Comparison of ENCODE assay signal across 25 cellular contexts in the genomic region with DNA sequence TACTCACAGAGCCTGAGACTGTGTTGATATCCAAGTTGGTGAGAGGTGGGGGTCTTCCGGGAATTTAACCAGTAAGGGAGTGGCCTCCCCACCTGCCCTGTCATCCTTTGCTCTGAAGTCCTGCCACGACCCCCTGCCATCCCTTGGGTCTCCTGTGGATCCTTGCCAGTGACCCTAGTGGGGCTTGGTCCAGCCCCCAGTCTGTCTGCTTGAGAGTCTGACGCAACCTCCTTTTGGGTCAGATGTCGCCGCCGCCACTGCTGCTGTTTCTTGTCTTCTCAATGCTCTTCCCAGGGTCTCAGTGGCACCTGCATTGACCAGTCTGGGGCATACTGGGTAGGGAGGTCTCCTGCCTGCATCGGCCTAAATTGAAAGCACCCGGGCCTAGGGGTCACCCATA. TPM values are rescaled to one million over a fixed set of nuclear protein-coding genes. Genes with fewer than 3 reads are reported as not detected.
A peak's percentile ranks its signal among the peaks of the same experiment; 100 is the strongest.
DNase-seq lines count a peak whose midpoint lies in the region; ATAC-seq and TF ChIP-seq lines count a peak whose summit lies in the region.
"Had no signal": no experiment of that assay in that cellular context is flagged by ENCODE, and none has a peak within 500 bp of the region (broad histone marks: within the 10 kb centered on the region; RNA-seq: fewer than 3 reads in every experiment).

No MANE protein-coding gene starts in this region.

- no TSS peak for BruUV-seq in mammary epithelial cell (replicated peaks; lab: Mats Ljungman, UMichigan)

- no peak for TF ChIP-seq CTCF in nephron progenitor cell (IDR thresholded peaks at IDR 0.05)
- TF ChIP-seq CTCF in sigmoid colon (IDR thresholded peaks at IDR 0.05), result no peak
- no peak for TF ChIP-seq CTCF in mammary epithelial cell (conservative IDR thresholded peaks at IDR 0.05 in 1 of 2, IDR thresholded peaks at IDR 0.05 in 1 of 2; ENCODE audit: extremely low read depth in 1 of 2, insufficient read depth in 1 of 2, low read depth in 1 of 2, low read length in 2 of 2)

- H3K27me3 ChIP-seq in right cardiac atrium (ENCODE audit: control insufficient read depth, insufficient read depth) (no peaks in the 10 kb centered on the region), sigmoid colon (peaks cover 0 to 32% (median 0%) of the 10 kb centered on the region in 3 donors), mammary epithelial cell (ENCODE audit: insufficient read depth, low read length) (peaks cover 4% of the 10 kb centered on the region)
- H3K27me3 ChIP-seq: BE2C had no signal

- no peaks in the 10 kb centered on the region for H3K9me3 ChIP-seq in right cardiac atrium (ENCODE audit: control insufficient read depth, low read length)
- no peaks in the 10 kb centered on the region for H3K9me3 ChIP-seq in sigmoid colon
- no peaks in the 10 kb centered on the region for H3K9me3 ChIP-seq in mammary epithelial cell (replicated peaks; ENCODE audit: insufficient read depth, low read length)
- H3K9me3 ChIP-seq: A549; BE2C; BLaER1 treated with 17β-estradiol and CSF1 and Interleukin-3, amounts not matched to agents 10 nM and 100 nM had no signal

- no peak overlapping the region for H3K4me3 Mint-ChIP-seq in nephron progenitor cell
- H3K4me3 Mint-ChIP-seq: CD4-positive, alpha-beta T cell; CD8-positive, alpha-beta memory T cell; GM23338; H9 had no signal

- H3K79me2 ChIP-seq in mammary epithelial cell (ENCODE audit: insufficient read depth, low read length), result no peaks in the 10 kb centered on the region

- in situ Hi-C loops in mammary epithelial cell (cut with MboI; ENCODE audit: low sequenced_read_pairs in 2 of 2), result no loop called here

- H3K27ac ChIP-seq in right cardiac atrium (ENCODE audit: low read length), result no peak overlapping the region
- no peak overlapping the region for H3K27ac ChIP-seq in sigmoid colon
- H3K27ac ChIP-seq in mammary epithelial cell (ENCODE audit: insufficient read depth, low read depth, low read length), result no peak overlapping the region
- H3K27ac ChIP-seq: A549; BLaER1 treated with 17β-estradiol and CSF1 and Interleukin-3, amounts not matched to agents 10 nM and 100 nM had no signal

- H3K27ac Mint-ChIP-seq in nephron progenitor cell, result peak overlapping the region; percentile 64
- H3K27ac Mint-ChIP-seq: CD14-positive monocyte; CD4-positive, alpha-beta T cell; GM23338; H9 had no signal

- DNase-seq in cardiac septum (ENCODE audit: low spot score), result peak; percentile 54
- no peak for DNase-seq in right cardiac atrium
- DNase-seq in nephron progenitor cell, result no peak
- peak; percentile 39 for DNase-seq in sigmoid colon
- DNase-seq in activated CD4-positive, CD25-positive, alpha-beta regulatory T cell treated with anti-CD3 and anti-CD28 coated beads, Interleukin-2, amount 50 U/mL, for 72 hours, result no peak
- no peak for DNase-seq in mammary epithelial cell
- DNase-seq in T1000 (lab: John Stamatoyannopoulos, UW), result no peak
- DNase-seq: 8988T; ACHN; AML-193; BE2C; CD4-positive, alpha-beta T cell; CD8-positive, alpha-beta memory T cell; DMS 273 treated with DMSO at 0.1 percent for 48 hours; DMS79; EL; GDM1; H9 had no signal

- dilution Hi-C loops in mammary epithelial cell (cut with HindIII; ENCODE audit: low sequenced_read_pairs), result no loop called here

- intact Hi-C loops in cardiac septum (cut with DNase I), result no loop called here
- intact Hi-C loops in right cardiac atrium (cut with DNase I), result no loop called here
- intact Hi-C loops in sigmoid colon (cut with DNase I), result no loop called here
- intact Hi-C loops in mammary epithelial cell (cut with micrococcal nuclease), result no loop called here

- TF ChIP-seq EP300 in sigmoid colon (IDR thresholded peaks at IDR 0.05), result no peak

- CTCF ChIA-PET in mammary epithelial cell (lab: Charles Lee; ENCODE audit: low non-redundant PET), result no interaction called here

- H3K9ac ChIP-seq in mammary epithelial cell (ENCODE audit: insufficient read depth, low read length), result no peak overlapping the region
- H3K9ac ChIP-seq: BLaER1 treated with 17β-estradiol and CSF1 and Interleukin-3, amounts not matched to agents 10 nM and 100 nM had no signal

- no peaks in the 10 kb centered on the region for H3K4me1 ChIP-seq in right cardiac atrium (ENCODE audit: control insufficient read depth, insufficient read depth, low read length)
- H3K4me1 ChIP-seq in sigmoid colon, result no peaks in the 10 kb centered on the region
- no peaks in the 10 kb centered on the region for H3K4me1 ChIP-seq in mammary epithelial cell (ENCODE audit: insufficient read depth, low read length)
- H3K4me1 ChIP-seq: A549 had no signal

- no peak for ATAC-seq in right cardiac atrium
- ATAC-seq: A549, GM12878, GM23338, HCT116 had no signal

- H2AFZ ChIP-seq in mammary epithelial cell (ENCODE audit: low read depth, low read length), result no peak overlapping the region
- H2AFZ ChIP-seq: GM23338 had no signal

- no peaks in the 10 kb centered on the region for H3K9me3 Mint-ChIP-seq in nephron progenitor cell
- H3K9me3 Mint-ChIP-seq: CD4-positive, alpha-beta T cell; CD8-positive, alpha-beta memory T cell; GM23338; H9 had no signal

- H4K20me1 ChIP-seq in mammary epithelial cell (ENCODE audit: insufficient read depth, low read length), result no peaks in the 10 kb centered on the region
- H4K20me1 ChIP-seq: BLaER1 treated with 17β-estradiol and CSF1 and Interleukin-3, amounts not matched to agents 10 nM and 100 nM had no signal

- no peaks in the 10 kb centered on the region for H3K36me3 ChIP-seq in sigmoid colon
- no peaks in the 10 kb centered on the region for H3K36me3 ChIP-seq in mammary epithelial cell (ENCODE audit: insufficient read depth, low read length)
- H3K36me3 ChIP-seq: BE2C; BLaER1 treated with 17β-estradiol and CSF1 and Interleukin-3, amounts not matched to agents 10 nM and 100 nM had no signal

- H3K4me1 Mint-ChIP-seq in nephron progenitor cell, result peaks cover 40% of the 10 kb centered on the region
- H3K4me1 Mint-ChIP-seq: CD14-positive monocyte; CD8-positive, alpha-beta memory T cell had no signal

- TF ChIP-seq POLR2A in sigmoid colon (IDR thresholded peaks at IDR 0.05), result no peak

- no peak overlapping the region for H3K4me3 ChIP-seq in right cardiac atrium (ENCODE audit: low read length)
- no peak overlapping the region for H3K4me3 ChIP-seq in sigmoid colon
- H3K4me3 ChIP-seq in mammary epithelial cell (replicated peaks in 1 of 3; ENCODE audit: insufficient read depth in 1 of 3, low read depth in 2 of 3, low read length in 3 of 3), result no peak overlapping the region
- H3K4me3 ChIP-seq: A549; BLaER1 treated with 17β-estradiol and CSF1 and Interleukin-3, amounts not matched to agents 10 nM and 100 nM; GM12878; GM23338 had no signal

- H3K27me3 Mint-ChIP-seq in nephron progenitor cell (ENCODE audit: low read depth, poor library complexity), result peaks cover 18% of the 10 kb centered on the region

- H3K4me2 ChIP-seq in mammary epithelial cell (ENCODE audit: insufficient read depth, low read depth, low read length), result no peak overlapping the region
- H3K4me2 ChIP-seq: A549; BLaER1 treated with 17β-estradiol and CSF1 and Interleukin-3, amounts not matched to agents 10 nM and 100 nM; GM23338 had no signal

- WGBS in right cardiac atrium, result 74% methylated on average over 8 of the region's 8 CpGs
- 73 to 81% methylated on average over 8 of the region's 8 CpGs for WGBS in sigmoid colon, 2 donors
- WGBS in mammary epithelial cell (ENCODE audit: low coverage, missing lambda C conversion rate), result 89% methylated on average over 7 of the region's 8 CpGs

- peaks cover 71% of the 10 kb centered on the region for H3K36me3 Mint-ChIP-seq in nephron progenitor cell (ENCODE audit: low read depth)
- H3K36me3 Mint-ChIP-seq: CD14-positive monocyte; CD8-positive, alpha-beta memory T cell had no signal

RNA-seq across cellular contexts. Expression of gene PAX2, which starts 28.8 kb away (rescaled TPM):
- total RNA-seq in cardiac septum, result not detected
- total RNA-seq in right cardiac atrium, result not detected
- not detected for polyA plus RNA-seq in right cardiac atrium
- total RNA-seq in sigmoid colon, result not detected
- polyA plus RNA-seq in sigmoid colon, result not detected
- not detected for total RNA-seq in mammary epithelial cell
- not detected for polyA plus RNA-seq in mammary epithelial cell
- polyA minus RNA-seq in mammary epithelial cell, result not detected
- total RNA-seq: CD4-positive, alpha-beta T cell; GM12878; GM23338; H4; H9 had no signal
- polyA plus RNA-seq: CD14-positive monocyte; CD8-positive, alpha-beta memory T cell; GM12878; GM23338 had no signal

Comparison
In these comparisons a context has a peak if more than half of its experiments do, and no peak if none do; other contexts are left out.
1. DNase-seq: peak in cardiac septum (single experiment) and sigmoid colon (single experiment); none in right cardiac atrium (0 of 3), nephron progenitor cell (single experiment), activated CD4-positive, CD25-positive, alpha-beta regulatory T cell treated with anti-CD3 and anti-CD28 coated beads, Interleukin-2, amount 50 U/mL, for 72 hours (single experiment), mammary epithelial cell (single experiment) and T1000 (single experiment).